Comparison of ENCODE assay signal across 12 cellular contexts in the genomic region with DNA sequence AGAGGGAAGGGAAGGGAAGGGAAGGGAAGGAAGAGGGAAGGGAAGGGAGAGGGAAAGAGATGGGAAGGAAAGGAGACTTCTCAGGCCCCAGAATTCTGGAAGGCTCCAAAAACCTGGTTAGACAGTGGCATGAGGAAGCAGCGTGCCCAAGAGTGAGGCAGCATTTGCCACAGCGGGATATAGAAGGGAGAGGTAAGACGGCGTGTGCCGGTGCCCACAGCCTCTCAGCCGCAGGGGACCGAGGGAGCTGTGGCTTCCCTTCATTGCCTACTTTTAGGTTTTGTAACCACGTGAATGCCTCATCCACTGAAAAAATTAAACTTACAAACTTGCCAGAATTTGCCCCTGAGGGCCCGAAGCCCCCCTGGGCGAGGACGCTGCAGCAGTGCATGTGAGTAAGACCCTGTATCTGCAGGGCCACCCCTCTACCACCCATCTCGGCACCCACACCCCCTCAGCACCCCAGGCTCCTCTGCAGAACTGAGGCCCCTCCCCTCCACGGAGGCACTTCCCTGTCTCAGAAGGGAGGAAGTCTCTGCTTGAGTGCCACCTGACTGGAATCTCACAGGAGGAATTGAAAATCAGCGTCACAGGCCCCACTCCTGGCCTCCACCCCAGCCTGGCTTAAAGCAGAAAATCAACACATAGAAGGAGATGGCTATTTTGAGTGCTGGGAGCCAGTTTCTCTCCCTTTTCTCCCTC. TPM values are rescaled to one million over a fixed set of nuclear protein-coding genes. Genes with fewer than 3 reads are reported as not detected.
DNase-seq lines count a peak whose midpoint lies in the region; ATAC-seq, FAIRE-seq and TF ChIP-seq lines count a peak whose summit lies in the region.
"Had no signal": no experiment of that assay in that cellular context is flagged by ENCODE, and none has a peak within 500 bp of the region (broad histone marks: within the 10 kb centered on the region; RNA-seq: fewer than 3 reads in every experiment).

No MANE protein-coding gene starts in this region.

- H3K27me3 ChIP-seq in skeletal muscle tissue (ENCODE audit: control insufficient read depth in 3 of 3, insufficient read depth in 3 of 3, low read length in 3 of 3) (peaks cover 4 to 21% (median 16%) of the 10 kb centered on the region in 3 donors), HAP-1 (ENCODE audit: low read depth) (no peaks in the 10 kb centered on the region), GM23248 (replicated peaks; ENCODE audit: insufficient read depth) (no peaks in the 10 kb centered on the region)

- peak overlapping the region in 1 of 2 donors; percentile 5 for H3K9ac ChIP-seq in kidney (ENCODE audit: low read length in 2 of 2)
- H3K9ac ChIP-seq in skeletal muscle tissue (ENCODE audit: low read depth in 1 of 3, low read length in 3 of 3): peak overlapping the region; percentile 30 to 77 (median 34)
- no peak overlapping the region for H3K9ac ChIP-seq in GM23248
- H3K9ac ChIP-seq: SK-N-SH had no signal

- no peaks in the 10 kb centered on the region for H3K79me2 ChIP-seq in GM23248 (ENCODE audit: insufficient read depth)

- no peaks in the 10 kb centered on the region for H3K9me2 ChIP-seq in GM23248 (ENCODE audit: insufficient read depth)
- H3K9me2 ChIP-seq: SK-N-SH had no signal

- no peak for TF ChIP-seq CTCF in kidney (IDR thresholded peaks at IDR 0.05; ENCODE audit: borderline replicate concordance, extremely low read depth, insufficient read depth)

- no peaks in the 10 kb centered on the region for H3F3A ChIP-seq in GM23248 (ENCODE audit: insufficient read depth)

- in situ Hi-C loops in HAP-1 (cut with MboI; ENCODE audit: low sequenced_read_pairs): no loop called here
- in situ Hi-C loops in GM23248 (cut with MboI): no loop called here

- no peaks in the 10 kb centered on the region for H3K9me3 ChIP-seq in kidney (ENCODE audit: control insufficient read depth in 1 of 2, low read length in 2 of 2)
- no peaks in the 10 kb centered on the region for H3K9me3 ChIP-seq in skeletal muscle tissue (ENCODE audit: control insufficient read depth in 3 of 3, low read length in 3 of 3)
- no peaks in the 10 kb centered on the region for H3K9me3 ChIP-seq in HAP-1
- no peaks in the 10 kb centered on the region for H3K9me3 ChIP-seq in GM23248 (ENCODE audit: low read depth)
- H3K9me3 ChIP-seq: SK-N-SH had no signal

- H3K36me3 ChIP-seq in kidney (ENCODE audit: control insufficient read depth in 1 of 2, insufficient read depth in 2 of 2, low read length in 2 of 2) (no peaks in the 10 kb centered on the region), skeletal muscle tissue (ENCODE audit: control insufficient read depth in 3 of 3, insufficient read depth in 3 of 3, low read length in 3 of 3) (no peaks in the 10 kb centered on the region), HAP-1 (replicated peaks) (no peaks in the 10 kb centered on the region), GM23248 (ENCODE audit: low read depth) (no peaks in the 10 kb centered on the region)

- H3K4me3 ChIP-seq in kidney (ENCODE audit: low read length in 2 of 2) (no peak overlapping the region), skeletal muscle tissue (ENCODE audit: low read length in 3 of 3) (peak overlapping the region; percentile 11 to 41 (median 24)), HAP-1 (no peak overlapping the region), GM23248 (no peak overlapping the region)

- no peak overlapping the region for H2AFZ ChIP-seq in GM23248

- ATAC-seq in HG02973 (IDR thresholded peaks at IDR 0.05; ENCODE audit: unreplicated experiment): no peak

- H3K27ac ChIP-seq in kidney (ENCODE audit: low read depth in 2 of 2, low read length in 2 of 2) (peak overlapping the region; percentile 66 to 72), skeletal muscle tissue (ENCODE audit: low read depth, low read length) (peak overlapping the region; percentile 12), GM23248 (no peak overlapping the region)

- DNase-seq in GDM1 (lab: John Stamatoyannopoulos, UW) (peak; percentile 57), anterior cingulate cortex (lab: John Stamatoyannopoulos, UW) (peak in 39 of 58 donors; percentile 6 to 70 (median 39)), kidney (no peak), HAP-1 (ENCODE audit: low spot score in 2 of 2) (no peak), DMS53 (lab: John Stamatoyannopoulos, UW) (no peak), GM23248 (no peak)
- DNase-seq: activated CD8-positive, alpha-beta memory T cell treated with anti-CD3 and anti-CD28 coated beads, Interleukin-2, amount 50 U/mL, for 48 hours; HCEC 1CT; NCI-H2107 had no signal

- no peaks in the 10 kb centered on the region for H4K20me1 ChIP-seq in GM23248 (ENCODE audit: insufficient read depth)

- intact Hi-C loops in kidney (cut with DNase I): no loop called here

- FAIRE-seq in kidney (lab: Jason Lieb, UNC): no peak

- no peak overlapping the region for H3K4me2 ChIP-seq in GM23248 (ENCODE audit: unreplicated experiment)
- H3K4me2 ChIP-seq: SK-N-SH had no signal

- 90 to 91% methylated on average over 14 of the region's 14 CpGs for WGBS in GM23248 (ENCODE audit: low coverage in 1 of 2, low lambda C conversion rate in 2 of 2, missing lambda C conversion rate in 2 of 2), 2 experiments

- H3K4me1 ChIP-seq in kidney (ENCODE audit: control insufficient read depth in 1 of 2, insufficient read depth in 1 of 2, low read depth in 1 of 2, low read length in 2 of 2) (peaks cover 0 to 6% of the 10 kb centered on the region in 2 donors), skeletal muscle tissue (ENCODE audit: control insufficient read depth in 3 of 3, insufficient read depth in 3 of 3, low read length in 3 of 3) (peaks cover 25 to 32% (median 28%) of the 10 kb centered on the region in 3 donors), HAP-1 (no peaks in the 10 kb centered on the region), GM23248 (ENCODE audit: insufficient read depth) (peaks cover 11% of the 10 kb centered on the region)

RNA-seq across cellular contexts. Expression of a gene that starts 58.1 kb away (rescaled TPM):
- total RNA-seq in kidney (not detected), skeletal muscle tissue (not detected)
- polyA plus RNA-seq in kidney (ENCODE audit: insufficient read depth, low read depth, low replicate concordance) (not detected), GM23248 (2016; fragmentation: Nextera tagmentation; extraction: Ambion mirVana) (not detected in 2 replicates)
- not detected in 2 replicates for total RNA-seq in GM23248 (2014; rRNA removed; shearing (Covaris generic))
- polyA plus RNA-seq: SK-N-SH had no signal

Comparison
In these comparisons a context has a peak if more than half of its experiments do, and no peak if none do; other contexts are left out.
1. DNase-seq: peak in GDM1 (single experiment) and anterior cingulate cortex (39 of 58); none in kidney (single experiment), HAP-1 (0 of 2), DMS53 (single experiment) and GM23248 (single experiment).
2. H3K4me3 ChIP-seq: peak in skeletal muscle tissue (3 of 3); none in kidney (0 of 2), HAP-1 (single experiment) and GM23248 (single experiment).